12 cellular contexts compared by ENCODE assay signal in the genomic region with DNA sequence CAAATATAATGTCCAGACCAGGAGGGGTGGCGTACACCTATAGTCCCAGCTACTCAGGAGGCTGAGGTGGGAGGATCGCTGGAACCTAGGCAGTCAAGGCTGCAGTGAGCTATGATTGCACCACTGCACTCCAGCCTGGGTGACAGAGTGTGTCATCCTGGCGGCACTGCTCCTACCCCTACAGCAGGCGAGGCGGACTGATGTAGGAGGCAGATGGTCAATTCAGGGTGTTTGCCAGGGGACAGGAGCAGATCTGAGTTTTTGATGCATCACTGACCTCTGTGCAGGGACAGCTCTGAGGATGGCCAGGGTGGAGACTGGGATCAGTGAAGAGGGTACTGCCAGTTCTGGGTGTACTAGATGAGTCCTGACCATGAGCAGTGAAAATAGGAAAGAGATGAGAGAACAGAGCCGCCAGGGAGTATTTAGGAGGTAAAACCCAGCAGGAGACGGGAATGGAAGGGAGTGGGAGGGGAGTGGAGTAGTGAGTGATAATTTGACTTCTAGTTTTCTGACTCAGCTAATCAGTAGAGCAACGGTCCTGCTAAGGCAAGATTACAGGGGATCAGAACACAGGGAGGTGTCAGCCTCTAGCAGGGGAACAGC.
DNase-seq lines count a peak whose midpoint lies in the region; ATAC-seq and TF ChIP-seq lines count a peak whose summit lies in the region.
"Had no signal": no experiment of that assay in that cellular context is flagged by ENCODE, and none has a peak within 500 bp of the region (broad histone marks: within the 10 kb centered on the region; RNA-seq: fewer than 3 reads in every experiment).

No MANE protein-coding gene starts in this region.

- no peak overlapping the region for H3K56ac ChIP-seq in H9 (ENCODE audit: insufficient read length, low read depth, low read length)
- H3K56ac ChIP-seq in mesendoderm (ENCODE audit: low read length): no peak overlapping the region

- in situ Hi-C loops in mammary epithelial cell (cut with MboI; ENCODE audit: low sequenced_read_pairs in 2 of 2): no loop called here

- H2BK5ac ChIP-seq in H9 (ENCODE audit: insufficient read length, low read length): no peak overlapping the region
- H2BK5ac ChIP-seq in mesendoderm (ENCODE audit: low read length): no peak overlapping the region

- H3K4me3 ChIP-seq in mesendoderm (ENCODE audit: low read length) (no peak overlapping the region), mammary epithelial cell (replicated peaks in 1 of 3; ENCODE audit: insufficient read depth in 1 of 3, low read depth in 2 of 3, low read length in 3 of 3) (no peak overlapping the region)

- H3K79me1 ChIP-seq in H9 (ENCODE audit: insufficient read depth, low read depth, low read length, poor library complexity, severe bottlenecking) (no peaks in the 10 kb centered on the region), mesendoderm (ENCODE audit: low read length) (no peaks in the 10 kb centered on the region)

- CTCF ChIA-PET in mammary epithelial cell (lab: Charles Lee; ENCODE audit: low non-redundant PET): no interaction called here

- H3K23ac ChIP-seq in H9 (ENCODE audit: insufficient read length, low read depth, low read length): no peak overlapping the region
- no peak overlapping the region for H3K23ac ChIP-seq in mesendoderm (ENCODE audit: low read length)

- H3K79me2 ChIP-seq in H9 (ENCODE audit: insufficient read depth, low read length) (no peaks in the 10 kb centered on the region), mesendoderm (ENCODE audit: control insufficient read depth, insufficient read depth, low read length) (no peaks in the 10 kb centered on the region), mammary epithelial cell (ENCODE audit: insufficient read depth, low read length) (no peaks in the 10 kb centered on the region)

- intact Hi-C loops in mammary epithelial cell (cut with micrococcal nuclease): no loop called here

- H3K27me3 ChIP-seq in H9 (ENCODE audit: insufficient read depth, low read length) (no peaks in the 10 kb centered on the region), mesendoderm (ENCODE audit: insufficient read depth, low read length, poor library complexity) (no peaks in the 10 kb centered on the region), mammary epithelial cell (ENCODE audit: insufficient read depth, low read length) (no peaks in the 10 kb centered on the region)
- H3K27me3 ChIP-seq: neutrophil had no signal

- ATAC-seq in GM18867 (IDR thresholded peaks at IDR 0.05; ENCODE audit: unreplicated experiment) (peak; percentile 42), HG03520 (IDR thresholded peaks at IDR 0.05; ENCODE audit: unreplicated experiment) (peak; percentile 35)

- H3K18ac ChIP-seq in H9 (ENCODE audit: insufficient read length, low read depth, low read length) (no peak overlapping the region), mesendoderm (ENCODE audit: low read length) (no peak overlapping the region)

- H3K36me3 ChIP-seq in mesendoderm (ENCODE audit: control insufficient read depth, insufficient read depth, low read length) (no peaks in the 10 kb centered on the region), mammary epithelial cell (ENCODE audit: insufficient read depth, low read length) (no peaks in the 10 kb centered on the region)
- H3K36me3 ChIP-seq: neutrophil had no signal

- H4K20me1 ChIP-seq in H9 (ENCODE audit: control insufficient read depth, insufficient read depth, insufficient read length) (no peaks in the 10 kb centered on the region), mammary epithelial cell (ENCODE audit: insufficient read depth, low read length) (no peaks in the 10 kb centered on the region)

- no peaks in the 10 kb centered on the region for H3K27me3 Mint-ChIP-seq in H9 (ENCODE audit: low read depth)

- H3K4ac ChIP-seq in H9 (ENCODE audit: low read depth, low read length): no peak overlapping the region
- no peak overlapping the region for H3K4ac ChIP-seq in mesendoderm (ENCODE audit: low read depth, low read length)

- H3K9ac ChIP-seq in H9 (ENCODE audit: extremely low read depth, insufficient read length, low read length): no peak overlapping the region
- H3K9ac ChIP-seq in mesendoderm (ENCODE audit: low read length): no peak overlapping the region
- H3K9ac ChIP-seq in mammary epithelial cell (ENCODE audit: insufficient read depth, low read length): no peak overlapping the region

- H2AK5ac ChIP-seq in H9 (ENCODE audit: insufficient read length, low read length) (no peak overlapping the region), mesendoderm (ENCODE audit: low read length) (no peak overlapping the region)

- peaks cover 5 to 11% of the 10 kb centered on the region in 2 experiments for H3K4me1 Mint-ChIP-seq in H9

- H4K5ac ChIP-seq in H9 (ENCODE audit: insufficient read length, low read depth, low read length) (no peak overlapping the region), mesendoderm (ENCODE audit: low read length) (no peak overlapping the region)

- H3K4me3 Mint-ChIP-seq in H9: no peak overlapping the region
- H3K4me3 Mint-ChIP-seq: activated T-cell treated with anti-CD3 and anti-CD28 coated beads, Interleukin-2, amount 50 U/mL, for 72 hours had no signal

- no peak overlapping the region for H3T11ph ChIP-seq in H9 (ENCODE audit: low read length)

- TF ChIP-seq CTCF in H9 (conservative IDR thresholded peaks at IDR 0.05): no peak
- no peak for TF ChIP-seq CTCF in mammary epithelial cell (conservative IDR thresholded peaks at IDR 0.05 in 1 of 2, IDR thresholded peaks at IDR 0.05 in 1 of 2; ENCODE audit: extremely low read depth in 1 of 2, insufficient read depth in 1 of 2, low read depth in 1 of 2, low read length in 2 of 2)

- H2AFZ ChIP-seq in H9 (ENCODE audit: low read length) (no peak overlapping the region), mammary epithelial cell (ENCODE audit: low read depth, low read length) (no peak overlapping the region)

- no TSS peak for BruUV-seq in mammary epithelial cell (replicated peaks; lab: Mats Ljungman, UMichigan)

- no peaks in the 10 kb centered on the region for H3K23me2 ChIP-seq in H9 (ENCODE audit: insufficient read length, low read depth, low read length, poor library complexity, severe bottlenecking)

- H3K27ac Mint-ChIP-seq in H9: peak overlapping the region in 2 of 3 experiments; percentile 25 to 88; a peak in 3 of 7 replicates
- H3K27ac Mint-ChIP-seq: activated T-cell treated with anti-CD3 and anti-CD28 coated beads, Interleukin-2, amount 50 U/mL, for 72 hours had no signal

- H2BK15ac ChIP-seq in H9 (ENCODE audit: low read depth, low read length): no peak overlapping the region
- no peak overlapping the region for H2BK15ac ChIP-seq in mesendoderm (replicated peaks; ENCODE audit: low read depth)

- H3K36me3 Mint-ChIP-seq in H9 (ENCODE audit: insufficient read depth in 1 of 3, low read depth in 3 of 3): no peaks in the 10 kb centered on the region

- dilution Hi-C loops in mammary epithelial cell (cut with HindIII; ENCODE audit: low sequenced_read_pairs): no loop called here

- H3K4me1 ChIP-seq in H9 (ENCODE audit: insufficient read depth, low read length) (no peaks in the 10 kb centered on the region), mesendoderm (ENCODE audit: control insufficient read depth, low read depth, low read length) (peaks cover 2% of the 10 kb centered on the region), mammary epithelial cell (ENCODE audit: insufficient read depth, low read length) (no peaks in the 10 kb centered on the region)

- no CpG with 5 or more reads among the region's 8 CpGs for WGBS in H9 (ENCODE audit: extremely low coverage, insufficient read length, low lambda C conversion rate)
- no CpG with 5 or more reads among the region's 8 CpGs for WGBS in mesendoderm (ENCODE audit: extremely low coverage, insufficient coverage, low lambda C conversion rate)
- 90% methylated on average over 6 of the region's 8 CpGs for WGBS in mammary epithelial cell (ENCODE audit: low coverage, missing lambda C conversion rate)

- H2BK12ac ChIP-seq in H9 (ENCODE audit: insufficient read length, low read depth, low read length): no peak overlapping the region

- no peaks in the 10 kb centered on the region for H3K9me3 Mint-ChIP-seq in H9
- H3K9me3 Mint-ChIP-seq: activated T-cell treated with anti-CD3 and anti-CD28 coated beads, Interleukin-2, amount 50 U/mL, for 72 hours had no signal

- no peak overlapping the region; the same call in 1 of the 2 replicates for H3K14ac ChIP-seq in H9 (ENCODE audit: insufficient read depth, low read length)

- no peak overlapping the region for H2BK20ac ChIP-seq in H9 (ENCODE audit: low read depth, low read length, poor library complexity, severe bottlenecking)

- H4K8ac ChIP-seq in H9 (replicated peaks; ENCODE audit: insufficient read length, low read depth, low read length): peak overlapping the region; percentile 33
- H4K8ac ChIP-seq in mesendoderm (ENCODE audit: low read depth, low read length): no peak overlapping the region

- DNase-seq in H9 (no peak), mesendoderm (peak; percentile 31), NCI-H187 treated with DMSO at 0.1 percent for 48 hours (lab: John Stamatoyannopoulos, UW) (no peak), mammary epithelial cell (no peak), NCI-H82 treated with DMSO at 0.1 percent for 48 hours (lab: John Stamatoyannopoulos, UW; ENCODE audit: unreplicated experiment) (no peak), AG08395 (ENCODE audit: low spot score) (no peak)
- DNase-seq: NCI-H2081, SW 1271 had no signal

- H3K27ac ChIP-seq in H9 (ENCODE audit: insufficient read length, low read depth, low read length): no peak overlapping the region
- H3K27ac ChIP-seq in mesendoderm (ENCODE audit: low read depth, low read length): no peak overlapping the region
- H3K27ac ChIP-seq in mammary epithelial cell (ENCODE audit: insufficient read depth, low read depth, low read length): no peak overlapping the region
- H3K27ac ChIP-seq: neutrophil had no signal

- H2BK120ac ChIP-seq in H9 (ENCODE audit: low read depth, low read length, poor library complexity, severe bottlenecking) (no peak overlapping the region), mesendoderm (ENCODE audit: low read depth, low read length) (no peak overlapping the region)

- no peak overlapping the region for H4K91ac ChIP-seq in H9 (ENCODE audit: insufficient read length, low read depth, low read length)

- H3K9me3 ChIP-seq in H9 (ENCODE audit: control insufficient read depth, low read depth, low read length): no peaks in the 10 kb centered on the region
- no peaks in the 10 kb centered on the region for H3K9me3 ChIP-seq in mammary epithelial cell (replicated peaks; ENCODE audit: insufficient read depth, low read length)
- H3K9me3 ChIP-seq: neutrophil had no signal

- H3K4me2 ChIP-seq in H9 (ENCODE audit: insufficient read depth, insufficient read length, low read length) (no peak overlapping the region), mesendoderm (ENCODE audit: low read length) (no peak overlapping the region), mammary epithelial cell (ENCODE audit: insufficient read depth, low read depth, low read length) (no peak overlapping the region)
